In genomic region chr10:48976208-48976607, GRCh38 we compare ENCODE assay signal across 1 cellular context.
TF ChIP-seq lines count a peak whose summit lies in the region.

No MANE protein-coding gene starts in this region.

TF ChIP-seq in GM12878, 131 proteins besides CTCF, POLR2A, EP300 and RAD21 (continued from another document):
- no peak for TF ChIP-seq CUX1 (IDR thresholded peaks at IDR 0.05; ENCODE audit: insufficient replicate concordance, low read depth, low read length)
TF ChIP-seq in GM12878: peak in this region for 0.
